ENCODE assay signal across 1 cellular context in genomic region chr11:118636569-118637290, GRCh38.
TF ChIP-seq lines count a peak whose summit lies in the region.

No MANE protein-coding gene starts in this region.

TF ChIP-seq in H1, 55 proteins besides CTCF, POLR2A, EP300 and RAD21:
- TF ChIP-seq FOSL1 (IDR thresholded peaks at IDR 0.05; ENCODE audit: insufficient read depth, low read depth, low read length) (no peak), ASH2L (IDR thresholded peaks at IDR 0.05; ENCODE audit: low read length) (no peak), SIX5 (IDR thresholded peaks at IDR 0.05; ENCODE audit: low read depth, low read length) (no peak), TEAD4 (IDR thresholded peaks at IDR 0.05; ENCODE audit: low read depth, low read length) (no peak), KDM4A (IDR thresholded peaks at IDR 0.05; ENCODE audit: low read depth, low read length, severe bottlenecking) (no peak), ATF3 (IDR thresholded peaks at IDR 0.05; ENCODE audit: insufficient read depth, low read depth, low read length) (no peak), SRF (IDR thresholded peaks at IDR 0.05; ENCODE audit: low read depth, low read length) (no peak), ATF2 (IDR thresholded peaks at IDR 0.05; ENCODE audit: low read length) (no peak), HDAC2 (IDR thresholded peaks at IDR 0.05; ENCODE audit: borderline replicate concordance in 1 of 2, low read depth in 2 of 2, low read length in 2 of 2) (no peak), POLR2AphosphoS5 (IDR thresholded peaks at IDR 0.05; ENCODE audit: low read depth, low read length) (no peak), CEBPB (IDR thresholded peaks at IDR 0.05; ENCODE audit: low read depth, low read length) (no peak)
